In genomic region chr6:11277275-11278206, GRCh38 we compare ENCODE assay signal across 9 cellular contexts. TPM values are rescaled to one million over a fixed set of nuclear protein-coding genes. Genes with fewer than 3 reads are reported as not detected.
DNase-seq lines count a peak whose midpoint lies in the region; ATAC-seq and TF ChIP-seq lines count a peak whose summit lies in the region.
"Had no signal": no experiment of that assay in that cellular context is flagged by ENCODE, and none has a peak within 500 bp of the region (broad histone marks: within the 10 kb centered on the region; RNA-seq: fewer than 3 reads in every experiment).

No MANE protein-coding gene starts in this region.

- no peaks in the 10 kb centered on the region for H3K27me3 ChIP-seq in CD4-positive, alpha-beta memory T cell (ENCODE audit: insufficient read depth, low read length)
- no peaks in the 10 kb centered on the region for H3K27me3 ChIP-seq in dorsolateral prefrontal cortex
- H3K27me3 ChIP-seq: right lobe of liver had no signal

- H3K9me3 ChIP-seq in CD4-positive, alpha-beta memory T cell (ENCODE audit: control insufficient read depth in 1 of 2, low read length in 2 of 2): no peaks in the 10 kb centered on the region
- H3K9me3 ChIP-seq: right lobe of liver had no signal

- H3K27ac ChIP-seq in CD4-positive, alpha-beta memory T cell (ENCODE audit: low read depth, low read length): peak overlapping the region; percentile 35
- no peak overlapping the region for H3K27ac ChIP-seq in dorsolateral prefrontal cortex
- H3K27ac ChIP-seq: right lobe of liver had no signal

- no peaks in the 10 kb centered on the region for H3K36me3 ChIP-seq in CD4-positive, alpha-beta memory T cell (ENCODE audit: insufficient read depth, low read length)
- H3K36me3 ChIP-seq: right lobe of liver had no signal

- POLR2A ChIA-PET in CD4-positive, alpha-beta memory T cell (lab: Charles Lee; ENCODE audit: partially characterized antibody): interaction anchor here (0.8 to 2.1 kb wide), 5 partner anchors 10 to 104 kb away, joined by 3 to 7 read pairs (median 3); partner anchors contain the start of gene NEDD9

- CTCF ChIA-PET in CD4-positive, alpha-beta memory T cell (lab: Charles Lee; ENCODE audit: partially characterized antibody): interaction anchor here (1.0 to 1.8 kb wide), 6 partner anchors 10 to 219 kb away, joined by 3 to 5 read pairs (median 4); no protein-coding TSS in a partner anchor

- H3K27me3 Mint-ChIP-seq in CD4-positive, alpha-beta memory T cell: no peaks in the 10 kb centered on the region

- H3K4me1 ChIP-seq in CD4-positive, alpha-beta memory T cell (ENCODE audit: insufficient read depth, low read length): peaks cover 50% of the 10 kb centered on the region

- peak overlapping the region in 1 of 2 donors; percentile 4 for H3K4me3 ChIP-seq in CD4-positive, alpha-beta memory T cell (ENCODE audit: low read length in 2 of 2)
- H3K4me3 ChIP-seq in dorsolateral prefrontal cortex: no peak overlapping the region
- H3K4me3 ChIP-seq: right lobe of liver had no signal

- no peak for TF ChIP-seq CTCF in dorsolateral prefrontal cortex (IDR thresholded peaks at IDR 0.05 in 54 of 56, conservative IDR thresholded peaks at IDR 0.05 in 2 of 56; ENCODE audit: low read depth in 1 of 56, partially characterized antibody in 56 of 56)

- peak overlapping the region; percentile 54 to 97 (median 88) for H3K27ac Mint-ChIP-seq in CD4-positive, alpha-beta memory T cell

- peak in 4 of 5 donors; percentile 9 to 64 (median 23) for DNase-seq in CD4-positive, alpha-beta memory T cell
- DNase-seq in activated T-helper 9 cell treated with anti-CD3 and anti-CD28 coated beads, Interleukin-2, amount 50 U/mL, for 16 hours (ENCODE audit: low read depth): peak; percentile 27
- peak; percentile 96 for DNase-seq in left kidney (ENCODE audit: low read depth, low spot score)
- no peak for DNase-seq in activated gamma-delta T cell treated with Interleukin-2 at 50 U/mL for 16 hours
- no peak for DNase-seq in NCI-H2196 (lab: John Stamatoyannopoulos, UW; ENCODE audit: unreplicated experiment)
- DNase-seq in dorsolateral prefrontal cortex: no peak
- DNase-seq: right lobe of liver had no signal

- no peaks in the 10 kb centered on the region for H3K9me3 Mint-ChIP-seq in CD4-positive, alpha-beta memory T cell

- peak overlapping the region; percentile 4 to 72 (median 60) for H3K4me3 Mint-ChIP-seq in CD4-positive, alpha-beta memory T cell

- peaks cover 48 to 66% (median 58%) of the 10 kb centered on the region in 4 donors for H3K4me1 Mint-ChIP-seq in CD4-positive, alpha-beta memory T cell

- H3K36me3 Mint-ChIP-seq in CD4-positive, alpha-beta memory T cell: peaks cover 10 to 34% of the 10 kb centered on the region in 2 donors

- intact Hi-C loops in CD4-positive, alpha-beta memory T cell (cut with micrococcal nuclease): loop anchor here (2.0 kb wide), 1 partner anchor 19 kb away; no protein-coding TSS in a partner anchor
- intact Hi-C loops in dorsolateral prefrontal cortex (cut with DNase I): no loop called here

- peak; percentile 48 for ATAC-seq in GM19025 (IDR thresholded peaks at IDR 0.05; ENCODE audit: low read depth, unreplicated experiment)
- peak; percentile 32 for ATAC-seq in HG03175 (IDR thresholded peaks at IDR 0.05; ENCODE audit: unreplicated experiment)

RNA-seq across cellular contexts. Expression of gene NEDD9, which starts 45.1 kb away (rescaled TPM):
- total RNA-seq in CD4-positive, alpha-beta memory T cell: 10 to 100 TPM; 42.7 to 47.4 TPM
- 10 to 100 TPM; 17.2 to 38.5 TPM for polyA plus RNA-seq in CD4-positive, alpha-beta memory T cell
- total RNA-seq in dorsolateral prefrontal cortex: 10 to 100 TPM in 118 of 120 experiments, 1 to 10 TPM in 2; 7.7 to 36.0 (median 17.1) TPM

Comparison
In these comparisons a context has a peak if more than half of its experiments do, and no peak if none do; other contexts are left out.
1. DNase-seq: peak in CD4-positive, alpha-beta memory T cell (4 of 5), activated T-helper 9 cell treated with anti-CD3 and anti-CD28 coated beads, Interleukin-2, amount 50 U/mL, for 16 hours (single experiment) and left kidney (single experiment); none in activated gamma-delta T cell treated with Interleukin-2 at 50 U/mL for 16 hours (single experiment), NCI-H2196 (single experiment) and dorsolateral prefrontal cortex (0 of 10).